9 cellular contexts compared by ENCODE assay signal in the genomic region with DNA sequence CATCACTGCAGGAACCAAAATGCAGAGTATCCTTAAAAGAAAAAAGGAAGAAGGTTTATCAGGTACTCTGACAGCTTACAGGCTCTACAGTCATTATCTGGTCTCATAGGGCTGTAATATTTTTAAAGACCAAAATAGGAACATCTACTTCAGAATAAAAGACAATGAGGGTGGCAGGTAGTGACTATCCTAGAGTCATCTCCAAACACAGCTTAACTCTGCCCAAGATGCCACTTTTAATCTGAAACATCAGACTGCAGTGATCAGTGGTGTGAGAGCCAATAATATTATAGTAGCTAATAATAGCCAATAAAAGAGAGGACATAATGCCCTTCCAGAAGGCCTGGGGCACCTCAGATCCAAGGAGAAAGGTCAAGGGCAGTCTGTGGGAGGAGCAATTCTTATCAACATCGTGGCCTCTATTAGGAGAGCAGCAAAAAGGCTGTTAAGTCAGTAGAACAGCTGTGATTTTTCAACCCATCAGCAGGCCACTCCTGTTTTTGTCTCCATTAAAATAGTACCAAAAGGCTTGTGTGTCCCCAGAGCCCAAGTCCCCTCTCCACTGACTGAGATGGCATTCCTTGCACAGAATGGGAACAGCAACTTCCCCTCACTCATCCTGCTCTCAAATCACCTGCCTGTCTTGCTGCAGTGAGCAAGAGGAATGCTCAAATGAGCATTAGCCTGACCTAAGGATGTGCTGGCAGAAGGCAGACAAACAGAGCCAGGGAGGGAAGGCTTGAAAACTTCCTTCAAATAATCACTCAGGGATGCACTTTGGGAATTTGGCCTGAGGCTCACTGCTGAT. TPM values are rescaled to one million over a fixed set of nuclear protein-coding genes. Genes with fewer than 3 reads are reported as not detected.
DNase-seq lines count a peak whose midpoint lies in the region; ATAC-seq and TF ChIP-seq lines count a peak whose summit lies in the region.
"Had no signal": no experiment of that assay in that cellular context is flagged by ENCODE, and none has a peak within 500 bp of the region (broad histone marks: within the 10 kb centered on the region; RNA-seq: fewer than 3 reads in every experiment).

No MANE protein-coding gene starts in this region.

- no peaks in the 10 kb centered on the region for H3K27me3 Mint-ChIP-seq in brain
- no peaks in the 10 kb centered on the region for H3K27me3 Mint-ChIP-seq in naive thymus-derived CD4-positive, alpha-beta T cell

- no peak overlapping the region for H3K4me3 Mint-ChIP-seq in brain
- H3K4me3 Mint-ChIP-seq in naive thymus-derived CD4-positive, alpha-beta T cell, result peak overlapping the region; percentile 52 to 85 (median 78)

- H3K36me3 Mint-ChIP-seq in brain, result peaks cover 35% of the 10 kb centered on the region
- H3K36me3 Mint-ChIP-seq in naive thymus-derived CD4-positive, alpha-beta T cell, result peaks cover 0 to 28% (median 5%) of the 10 kb centered on the region in 5 donors

- H3K9me3 Mint-ChIP-seq in brain, result no peaks in the 10 kb centered on the region
- H3K9me3 Mint-ChIP-seq in naive thymus-derived CD4-positive, alpha-beta T cell, result no peaks in the 10 kb centered on the region

- CTCF ChIA-PET in naive thymus-derived CD4-positive, alpha-beta T cell (lab: Charles Lee), result interaction anchor here (0.8 to 1.5 kb wide), 6 partner anchors 12 to 61 kb away, joined by 3 to 8 read pairs (median 4); no protein-coding TSS in a partner anchor

- H3K36me3 ChIP-seq in KOPT-K1 (ENCODE audit: insufficient read depth, low read length) (no peaks in the 10 kb centered on the region), SJCRH30 (no peaks in the 10 kb centered on the region)
- H3K36me3 ChIP-seq in naive thymus-derived CD4-positive, alpha-beta T cell (ENCODE audit: control insufficient read depth in 2 of 3, insufficient read depth in 3 of 3, low read length in 3 of 3), result no peaks in the 10 kb centered on the region

- ATAC-seq in naive thymus-derived CD4-positive, alpha-beta T cell, result no peak

- H3K4me1 Mint-ChIP-seq in brain, result peaks cover 61% of the 10 kb centered on the region
- H3K4me1 Mint-ChIP-seq in naive thymus-derived CD4-positive, alpha-beta T cell, result peaks cover 56 to 94% (median 89%) of the 10 kb centered on the region in 7 donors

- H3K27ac ChIP-seq in KOPT-K1 (ENCODE audit: low read depth, low read length, poor library complexity, severe bottlenecking) (peak overlapping the region; percentile 71), SJCRH30 (no peak overlapping the region)
- peak overlapping the region; percentile 72 for H3K27ac ChIP-seq in naive thymus-derived CD4-positive, alpha-beta T cell (ENCODE audit: low read depth, low read length)

- TF ChIP-seq CTCF in brain (conservative IDR thresholded peaks at IDR 0.05), result no peak

- no peaks in the 10 kb centered on the region for H3K27me3 ChIP-seq in naive thymus-derived CD4-positive, alpha-beta T cell (ENCODE audit: control insufficient read depth in 2 of 2, insufficient read depth in 2 of 2, low read length in 2 of 2)
- H3K27me3 ChIP-seq in SJCRH30, result no peaks in the 10 kb centered on the region

- DNase-seq in Caki2 (ENCODE audit: low read depth) (peak; percentile 95), SJCRH30 (no peak), NCI-H69 (lab: John Stamatoyannopoulos, UW) (no peak), NOMO-1 treated with DMSO at 0.1 percent for 48 hours (lab: John Stamatoyannopoulos, UW; ENCODE audit: unreplicated experiment) (no peak), anterior cingulate cortex (lab: John Stamatoyannopoulos, UW) (no peak)
- no peak for DNase-seq in naive thymus-derived CD4-positive, alpha-beta T cell
- DNase-seq: EL had no signal

- peaks cover 32 to 70% of the 10 kb centered on the region in 2 donors for H3K4me1 ChIP-seq in naive thymus-derived CD4-positive, alpha-beta T cell (ENCODE audit: control insufficient read depth in 2 of 2, insufficient read depth in 2 of 2, low read length in 2 of 2)
- peaks cover 16% of the 10 kb centered on the region for H3K4me1 ChIP-seq in SJCRH30

- peak overlapping the region; percentile 49 for H3K4me3 ChIP-seq in naive thymus-derived CD4-positive, alpha-beta T cell (ENCODE audit: low read length)
- H3K4me3 ChIP-seq in SJCRH30, result no peak overlapping the region

- intact Hi-C loops in naive thymus-derived CD4-positive, alpha-beta T cell (cut with micrococcal nuclease), result loop anchor here in 1 of 2 donors (1.0 to 2.0 kb wide), 2 partner anchors 8 to 18 kb away; no protein-coding TSS in a partner anchor

- H3K9me3 ChIP-seq in KOPT-K1 (ENCODE audit: insufficient read depth, low read length, poor library complexity, severe bottlenecking), result no peaks in the 10 kb centered on the region
- no peaks in the 10 kb centered on the region for H3K9me3 ChIP-seq in naive thymus-derived CD4-positive, alpha-beta T cell (ENCODE audit: control insufficient read depth in 2 of 3, low read length in 3 of 3)
- no peaks in the 10 kb centered on the region for H3K9me3 ChIP-seq in SJCRH30 (replicated peaks)

- in situ Hi-C loops in Caki2 (cut with HindIII; ENCODE audit: low pct_unique_long_range_greater_than_20kb, low sequenced_read_pairs), result no loop called here

- POLR2A ChIA-PET in naive thymus-derived CD4-positive, alpha-beta T cell (lab: Charles Lee), result interaction anchor here (0.6 to 11.5 kb wide), 18 partner anchors 8 to 225 kb away, joined by 3 to 297 read pairs (median 5); a partner anchor contains a TSS

- H3K27ac Mint-ChIP-seq in brain, result peak overlapping the region in 3 of 5 experiments; percentile 31 to 88 (median 59)
- peak overlapping the region; percentile 81 to 96 (median 89) for H3K27ac Mint-ChIP-seq in naive thymus-derived CD4-positive, alpha-beta T cell

RNA-seq across cellular contexts. Expression of a gene that starts 20.7 kb away (rescaled TPM):
- 0.41 and 1.1 TPM in 2 replicates for total RNA-seq in Caki2 (2014; rRNA removed; shearing (Covaris generic); ENCODE audit: low replicate concordance)
- 189 TPM for polyA plus RNA-seq in brain (ENCODE audit: insufficient read depth, low read depth, low replicate concordance)
- 100 to 1,000 TPM; 312 to 543 (median 505) TPM for total RNA-seq in naive thymus-derived CD4-positive, alpha-beta T cell
- polyA plus RNA-seq in naive thymus-derived CD4-positive, alpha-beta T cell, result 100 to 1,000 TPM; 200 to 250 TPM
- total RNA-seq in SJCRH30 (2014; rRNA removed; shearing (Covaris generic)), result 14.3 and 15.5 TPM in 2 replicates

Comparison
In these comparisons a context has a peak if more than half of its experiments do, and no peak if none do; other contexts are left out.
1. H3K4me3 Mint-ChIP-seq: peak in naive thymus-derived CD4-positive, alpha-beta T cell (10 of 10); none in brain (0 of 5).
2. RNA of a gene that starts 20.7 kb away (total RNA-seq): 312 to 543 TPM in naive thymus-derived CD4-positive, alpha-beta T cell; 14.3 to 15.5 TPM in SJCRH30 and 0.41 to 1.1 TPM in Caki2; every median in the first group is over 10 times any median in the second.